In the genomic region with DNA sequence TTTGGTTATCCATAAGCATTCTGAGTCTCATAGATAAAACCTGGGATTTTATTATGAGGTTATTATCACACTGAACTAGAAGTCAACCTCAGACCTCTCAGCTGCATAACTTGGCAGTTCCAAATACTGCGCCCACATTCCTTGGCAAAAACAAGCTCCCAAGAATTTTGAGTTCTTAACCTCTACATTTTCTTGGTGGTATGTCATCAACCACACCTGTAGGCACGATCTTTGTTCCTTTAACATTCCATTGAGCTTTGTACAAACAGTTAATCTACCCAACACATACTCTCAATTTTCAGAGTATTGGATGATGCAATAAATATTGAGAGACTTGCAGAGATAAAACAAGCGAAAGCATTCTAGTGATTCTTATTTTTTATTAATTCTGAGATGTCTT, we compare ENCODE assay signal across 11 cellular contexts.
DNase-seq lines count a peak whose midpoint lies in the region; ATAC-seq and TF ChIP-seq lines count a peak whose summit lies in the region.
"Had no signal": no experiment of that assay in that cellular context is flagged by ENCODE, and none has a peak within 500 bp of the region (broad histone marks: within the 10 kb centered on the region; RNA-seq: fewer than 3 reads in every experiment).

No MANE protein-coding gene starts in this region.

- no peaks in the 10 kb centered on the region for H4K20me1 ChIP-seq in GM23248 (ENCODE audit: insufficient read depth)

- H3K27ac ChIP-seq in GM23248 = peak overlapping the region; percentile 11; the same call in 1 of the 2 replicates
- H3K27ac ChIP-seq: coronary artery had no signal

- H3K9me2 ChIP-seq in GM23248 (ENCODE audit: insufficient read depth) = no peaks in the 10 kb centered on the region

- H2AFZ ChIP-seq in GM23248 = no peak overlapping the region

- peak; percentile 55 for DNase-seq in GM23248
- DNase-seq in SW480 (ENCODE audit: low spot score) = peak; percentile 93
- peak; percentile 58 for DNase-seq in glomerular endothelial cell (ENCODE audit: extremely low read depth, low read depth, low spot score)
- DNase-seq in skeletal muscle cell (ENCODE audit: low read depth) = peak; percentile 48
- DNase-seq in ureter (ENCODE audit: low spot score) = no peak
- DNase-seq in CD1c-positive myeloid dendritic cell (ENCODE audit: extremely low spot score) = no peak
- DNase-seq in GM20000 (ENCODE audit: low spot score) = no peak
- DNase-seq: nephron progenitor cell; stimulated activated CD4-positive, alpha-beta T cell treated with anti-CD3 and anti-CD28 coated beads, Interleukin-4, amount 100 ng/mL, for 24 hours had no signal

- H3K79me2 ChIP-seq in GM23248 (ENCODE audit: insufficient read depth) = no peaks in the 10 kb centered on the region

- H3K4me3 ChIP-seq in GM23248 (no peak overlapping the region), skeletal muscle cell (ENCODE audit: low read depth, low read length) (no peak overlapping the region)
- H3K4me3 ChIP-seq: coronary artery had no signal

- no peaks in the 10 kb centered on the region for H3K9me3 ChIP-seq in GM23248 (ENCODE audit: low read depth)

- peak overlapping the region; percentile 68 for H3K4me2 ChIP-seq in GM23248 (ENCODE audit: unreplicated experiment)

- TF ChIP-seq CTCF in GM20000 (IDR thresholded peaks at IDR 0.05; ENCODE audit: extremely low read depth, missing control alignments) = no peak

- no peaks in the 10 kb centered on the region for H3K27me3 ChIP-seq in GM23248 (replicated peaks; ENCODE audit: insufficient read depth)

- peaks cover 43% of the 10 kb centered on the region for H3K4me1 ChIP-seq in GM23248 (ENCODE audit: insufficient read depth)

- no peaks in the 10 kb centered on the region for H3K36me3 ChIP-seq in GM23248 (ENCODE audit: low read depth)

- no peak for ATAC-seq in HG03175 (IDR thresholded peaks at IDR 0.05; ENCODE audit: unreplicated experiment)

- H3F3A ChIP-seq in GM23248 (ENCODE audit: insufficient read depth) = peaks cover 18% of the 10 kb centered on the region

- H3K9ac ChIP-seq in GM23248 = no peak overlapping the region

- WGBS in GM23248 (ENCODE audit: low coverage in 1 of 2, low lambda C conversion rate in 2 of 2, missing lambda C conversion rate in 2 of 2), 2 experiments = 36 to 40% methylated on average over 3 of the region's 3 CpGs

- in situ Hi-C loops in GM23248 (cut with MboI) = no loop called here

Comparison
In these comparisons a context has a peak if more than half of its experiments do, and no peak if none do; other contexts are left out.
1. DNase-seq: peak in GM23248 (single experiment), SW480 (single experiment), glomerular endothelial cell (single experiment) and skeletal muscle cell (single experiment); none in ureter (single experiment), CD1c-positive myeloid dendritic cell (single experiment) and GM20000 (single experiment).